In the genomic region with DNA sequence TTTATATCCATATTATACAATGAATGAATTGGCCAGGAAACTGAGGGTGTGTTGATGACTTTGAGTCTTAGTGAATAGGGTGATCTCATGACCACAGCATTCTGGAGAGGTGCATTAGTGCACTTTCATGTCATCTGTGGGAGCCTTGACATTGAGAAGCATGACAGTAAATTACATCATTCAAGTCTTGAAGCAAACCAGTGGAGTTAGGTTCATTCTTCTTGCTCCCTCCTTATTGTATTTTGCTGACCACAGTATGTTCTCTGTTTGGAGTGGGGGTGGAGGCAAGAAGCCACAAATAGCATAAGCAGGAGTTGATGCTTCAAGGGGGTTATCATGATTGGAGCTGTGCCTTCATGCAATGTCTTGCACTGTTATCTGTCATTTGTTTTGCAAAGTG, we compare ENCODE assay signal across 15 cellular contexts.
DNase-seq lines count a peak whose midpoint lies in the region; FAIRE-seq and TF ChIP-seq lines count a peak whose summit lies in the region.
"Had no signal": no experiment of that assay in that cellular context is flagged by ENCODE, and none has a peak within 500 bp of the region (broad histone marks: within the 10 kb centered on the region; RNA-seq: fewer than 3 reads in every experiment).

No MANE protein-coding gene starts in this region.

- H3K9me1 ChIP-seq in keratinocyte (ENCODE audit: control insufficient read depth, extremely low read depth, insufficient read depth, low read length) = no peaks in the 10 kb centered on the region

- H3K9ac ChIP-seq in adipocyte (ENCODE audit: low read length) (no peak overlapping the region), keratinocyte (ENCODE audit: control insufficient read depth, extremely low read depth, insufficient read depth, low read length) (no peak overlapping the region)

- no peak overlapping the region for H2AFZ ChIP-seq in keratinocyte (ENCODE audit: control insufficient read depth, low read length)

- TF ChIP-seq CTCF in AG09319 (IDR thresholded peaks at IDR 0.05; ENCODE audit: low read depth, low read length) = no peak
- TF ChIP-seq CTCF in keratinocyte (optimal IDR thresholded peaks at IDR 0.05 in 1 of 3, IDR thresholded peaks at IDR 0.05 in 1 of 3, conservative IDR thresholded peaks at IDR 0.05 in 1 of 3; ENCODE audit: extremely low read depth in 1 of 3, insufficient read depth in 2 of 3, low read length in 3 of 3) = no peak

- H3K9me3 ChIP-seq in adipocyte (ENCODE audit: control insufficient read depth, low read length) = no peaks in the 10 kb centered on the region
- no peaks in the 10 kb centered on the region for H3K9me3 ChIP-seq in keratinocyte (ENCODE audit: control insufficient read depth, low read depth, low read length)
- H3K9me3 ChIP-seq: gastrocnemius medialis, SJCRH30 had no signal

- H3K36me3 ChIP-seq in adipocyte (ENCODE audit: control insufficient read depth, insufficient read depth, low read length, severe bottlenecking) (no peaks in the 10 kb centered on the region), keratinocyte (ENCODE audit: control insufficient read depth in 2 of 2, extremely low read depth in 1 of 2, insufficient read depth in 2 of 2, low read length in 2 of 2) (no peaks in the 10 kb centered on the region)
- H3K36me3 ChIP-seq: gastrocnemius medialis, SJCRH30 had no signal

- H3K4me3 ChIP-seq in adipocyte (ENCODE audit: low read length) = no peak overlapping the region
- H3K4me3 ChIP-seq in keratinocyte (ENCODE audit: control insufficient read depth in 2 of 3, extremely low read depth in 1 of 3, insufficient read depth in 2 of 3, low read depth in 1 of 3, low read length in 3 of 3) = no peak overlapping the region
- H3K4me3 ChIP-seq: gastrocnemius medialis, GM12878, SJCRH30 had no signal

- H3K4me1 ChIP-seq in adipocyte (ENCODE audit: control insufficient read depth, insufficient read depth, low read length) (peaks cover 14% of the 10 kb centered on the region), keratinocyte (ENCODE audit: control insufficient read depth, extremely low read depth, insufficient read depth, low read length) (peaks cover 43% of the 10 kb centered on the region)
- H3K4me1 ChIP-seq: SJCRH30 had no signal

- peak; percentile 29 for DNase-seq in AG09319 (ENCODE audit: extremely low read depth, low read depth)
- peak; percentile 97 for DNase-seq in HT1080 (ENCODE audit: low read depth)
- peak; percentile 46 for DNase-seq in adipocyte (ENCODE audit: low read depth)
- DNase-seq in keratinocyte (ENCODE audit: low read depth, low spot score) = peak; percentile 98
- no peak for DNase-seq in UCSD-AML1 (lab: John Stamatoyannopoulos, UW; ENCODE audit: unreplicated experiment)
- no peak for DNase-seq in GOT3 (lab: John Stamatoyannopoulos, UW)
- no peak for DNase-seq in NCI-H2107 (lab: John Stamatoyannopoulos, UW)
- no peak for DNase-seq in NCI-H1436 treated with DMSO at 0.1 percent for 48 hours (lab: John Stamatoyannopoulos, UW)
- DNase-seq: activated CD4-positive, alpha-beta T cell treated with anti-CD3 and anti-CD28 coated beads, Interleukin-2, amount 10 ng/mL, durations not matched to agents 7 days and 5 days; activated gamma-delta T cell; gastrocnemius medialis; NCI-H510A treated with DMSO at 0.1 percent for 48 hours; SJCRH30; stimulated activated CD4-positive, alpha-beta T cell treated with anti-CD3 and anti-CD28 coated beads, Interleukin-12 subunit alpha, Interleukin-12 subunit beta, amount 100 ng/mL, for 4 hours had no signal

- dilution Hi-C loops in keratinocyte (cut with MboI; ENCODE audit: extremely low pct_ligation_motif_present, low sequenced_read_pairs) = no loop called here

- peak overlapping the region; percentile 52 for H3K4me2 ChIP-seq in keratinocyte (ENCODE audit: control insufficient read depth, extremely low read depth, insufficient read depth, low read depth, low read length)

- peak; percentile 99 for FAIRE-seq in keratinocyte (lab: Jason Lieb, UNC)
- FAIRE-seq: GM12878 had no signal

- H3K79me2 ChIP-seq in keratinocyte (ENCODE audit: control insufficient read depth, insufficient read depth, low read length) = no peaks in the 10 kb centered on the region

- peak overlapping the region; percentile 68 for H3K27ac ChIP-seq in keratinocyte (ENCODE audit: control insufficient read depth, insufficient read depth, low read length)
- H3K27ac ChIP-seq: gastrocnemius medialis, SJCRH30 had no signal

- H3K27me3 ChIP-seq in adipocyte (replicated peaks; ENCODE audit: control insufficient read depth, insufficient read depth, low read length) (no peaks in the 10 kb centered on the region), keratinocyte (ENCODE audit: control insufficient read depth, extremely low read depth, insufficient read depth, low read length) (no peaks in the 10 kb centered on the region)
- H3K27me3 ChIP-seq: gastrocnemius medialis, SJCRH30 had no signal

- no peaks in the 10 kb centered on the region for H4K20me1 ChIP-seq in keratinocyte (ENCODE audit: control insufficient read depth, extremely low read depth, insufficient read depth, low read length)

Comparison
In these comparisons a context has a peak if more than half of its experiments do, and no peak if none do; other contexts are left out.
1. DNase-seq: peak in AG09319 (single experiment), HT1080 (single experiment), adipocyte (single experiment) and keratinocyte (single experiment); none in UCSD-AML1 (single experiment), GOT3 (single experiment), NCI-H2107 (single experiment) and NCI-H1436 treated with DMSO at 0.1 percent for 48 hours (single experiment).